9 cellular contexts compared by ENCODE assay signal in genomic region chr2:7672027-7672684, GRCh38.
DNase-seq lines count a peak whose midpoint lies in the region; ATAC-seq and TF ChIP-seq lines count a peak whose summit lies in the region.
"Had no signal": no experiment of that assay in that cellular context is flagged by ENCODE, and none has a peak within 500 bp of the region (broad histone marks: within the 10 kb centered on the region; RNA-seq: fewer than 3 reads in every experiment).

No MANE protein-coding gene starts in this region.

- no peak overlapping the region for H3K4me2 ChIP-seq in MM.1S (ENCODE audit: low read depth, low read length)

- H2AFZ ChIP-seq in MM.1S (ENCODE audit: low read length), result no peak overlapping the region

- no peak overlapping the region for H3K4me3 ChIP-seq in MM.1S (ENCODE audit: low read length)
- no peak overlapping the region for H3K4me3 ChIP-seq in epithelial cell of esophagus (ENCODE audit: low read length)
- H3K4me3 ChIP-seq: SJSA1 had no signal

- no peaks in the 10 kb centered on the region for H3K27me3 Mint-ChIP-seq in activated CD4-positive, alpha-beta memory T cell treated with anti-CD3 and anti-CD28 coated beads for 36 hours
- H3K27me3 Mint-ChIP-seq in osteocyte (ENCODE audit: unreplicated experiment), result no peaks in the 10 kb centered on the region

- H4K20me1 ChIP-seq in MM.1S (ENCODE audit: insufficient read depth, low read length), result no peaks in the 10 kb centered on the region

- no peaks in the 10 kb centered on the region for H3K9me3 Mint-ChIP-seq in activated CD4-positive, alpha-beta memory T cell treated with anti-CD3 and anti-CD28 coated beads for 36 hours
- peaks cover 12% of the 10 kb centered on the region for H3K9me3 Mint-ChIP-seq in osteocyte (ENCODE audit: unreplicated experiment)

- CTCF ChIA-PET in activated CD4-positive, alpha-beta memory T cell treated with anti-CD3 and anti-CD28 coated beads for 36 hours (lab: Charles Lee), result interaction anchor here (0.6 to 3.2 kb wide), 40 partner anchors 8 to 1018 kb away, joined by 3 to 50 read pairs (median 3); no protein-coding TSS in a partner anchor

- TF ChIP-seq CTCF in MM.1S (IDR thresholded peaks at IDR 0.05; ENCODE audit: low read length), result peak; percentile 92
- peak; percentile 62 for TF ChIP-seq CTCF in epithelial cell of esophagus (IDR thresholded peaks at IDR 0.05; ENCODE audit: insufficient read depth, low read depth, low read length, missing control alignments)
- peak; percentile 25 for TF ChIP-seq CTCF in osteocyte (IDR thresholded peaks at IDR 0.05)

- POLR2A ChIA-PET in activated CD4-positive, alpha-beta memory T cell treated with anti-CD3 and anti-CD28 coated beads for 36 hours (lab: Charles Lee), result interaction anchor here (0.6 to 2.2 kb wide), 6 partner anchors 22 to 244 kb away, joined by 3 to 6 read pairs (median 3); no protein-coding TSS in a partner anchor

- no peaks in the 10 kb centered on the region for H3K9me2 ChIP-seq in MM.1S (replicated peaks; ENCODE audit: insufficient read depth, low read length)

- H3K9me3 ChIP-seq in MM.1S (replicated peaks; ENCODE audit: insufficient read depth, low read length), result no peaks in the 10 kb centered on the region
- H3K9me3 ChIP-seq: SJSA1 had no signal

- peaks cover 43% of the 10 kb centered on the region for H3K4me1 Mint-ChIP-seq in activated CD4-positive, alpha-beta memory T cell treated with anti-CD3 and anti-CD28 coated beads for 36 hours (ENCODE audit: low read depth)
- H3K4me1 Mint-ChIP-seq in osteocyte (ENCODE audit: unreplicated experiment), result no peaks in the 10 kb centered on the region

- H3K4me1 ChIP-seq in MM.1S (ENCODE audit: low read length), result peaks cover 4% of the 10 kb centered on the region
- H3K4me1 ChIP-seq: SJSA1 had no signal

- intact Hi-C loops in activated CD4-positive, alpha-beta memory T cell treated with anti-CD3 and anti-CD28 coated beads for 36 hours (cut with micrococcal nuclease), result loop anchor here (1.0 to 5.0 kb wide), 6 partner anchors 55 to 1010 kb away; partner anchors contain the start of gene ID2

- no peaks in the 10 kb centered on the region for H3K36me3 ChIP-seq in MM.1S (replicated peaks; ENCODE audit: insufficient read depth, low read length)
- H3K36me3 ChIP-seq: SJSA1 had no signal

- H3K4me3 Mint-ChIP-seq in activated CD4-positive, alpha-beta memory T cell treated with anti-CD3 and anti-CD28 coated beads for 36 hours, result peak overlapping the region; percentile 45
- no peak overlapping the region for H3K4me3 Mint-ChIP-seq in osteocyte (ENCODE audit: unreplicated experiment)

- no peak overlapping the region for H3K9ac ChIP-seq in MM.1S (ENCODE audit: low read length)

- H3K36me3 Mint-ChIP-seq in activated CD4-positive, alpha-beta memory T cell treated with anti-CD3 and anti-CD28 coated beads for 36 hours, result peaks cover 2% of the 10 kb centered on the region
- H3K36me3 Mint-ChIP-seq in osteocyte (ENCODE audit: unreplicated experiment), result no peaks in the 10 kb centered on the region

- DNase-seq in DMS53 (lab: John Stamatoyannopoulos, UW) (peak; percentile 66), MM.1S (peak; percentile 22), epithelial cell of esophagus (ENCODE audit: low read depth) (peak; percentile 54), osteocyte (ENCODE audit: extremely low spot score, unreplicated experiment) (no peak), HPDE6-E6E7 (ENCODE audit: extremely low spot score) (no peak)
- peak; percentile 78 for DNase-seq in activated CD4-positive, alpha-beta memory T cell treated with anti-CD3 and anti-CD28 coated beads for 36 hours

- no peaks in the 10 kb centered on the region for H3K27me3 ChIP-seq in MM.1S (replicated peaks; ENCODE audit: insufficient read depth, low read length)
- H3K27me3 ChIP-seq: SJSA1 had no signal

- no peak overlapping the region for H3K27ac ChIP-seq in MM.1S (ENCODE audit: low read length)
- H3K27ac ChIP-seq: SJSA1 had no signal

- H3K27ac Mint-ChIP-seq in activated CD4-positive, alpha-beta memory T cell treated with anti-CD3 and anti-CD28 coated beads for 36 hours, result peak overlapping the region; percentile 88
- no peak overlapping the region for H3K27ac Mint-ChIP-seq in osteocyte (ENCODE audit: unreplicated experiment)

- no peaks in the 10 kb centered on the region for H3K79me2 ChIP-seq in MM.1S (ENCODE audit: low read length)

- H3F3A ChIP-seq in MM.1S (ENCODE audit: insufficient read depth, low read length), result no peaks in the 10 kb centered on the region

- ATAC-seq in GM21526 (IDR thresholded peaks at IDR 0.05; ENCODE audit: low FRiP score, unreplicated experiment) (no peak), HG02870 (IDR thresholded peaks at IDR 0.05; ENCODE audit: unreplicated experiment) (no peak)

Comparison
In these comparisons a context has a peak if more than half of its experiments do, and no peak if none do; other contexts are left out.
1. DNase-seq: peak in DMS53 (single experiment), MM.1S (single experiment), activated CD4-positive, alpha-beta memory T cell treated with anti-CD3 and anti-CD28 coated beads for 36 hours (single experiment) and epithelial cell of esophagus (single experiment); none in osteocyte (single experiment) and HPDE6-E6E7 (single experiment).
2. CTCF ChIP-seq: peak in every context shown above with its lines; median percentile 92 in MM.1S; 62 in epithelial cell of esophagus; 25 in osteocyte.